22 cellular contexts compared by ENCODE assay signal in the genomic region with DNA sequence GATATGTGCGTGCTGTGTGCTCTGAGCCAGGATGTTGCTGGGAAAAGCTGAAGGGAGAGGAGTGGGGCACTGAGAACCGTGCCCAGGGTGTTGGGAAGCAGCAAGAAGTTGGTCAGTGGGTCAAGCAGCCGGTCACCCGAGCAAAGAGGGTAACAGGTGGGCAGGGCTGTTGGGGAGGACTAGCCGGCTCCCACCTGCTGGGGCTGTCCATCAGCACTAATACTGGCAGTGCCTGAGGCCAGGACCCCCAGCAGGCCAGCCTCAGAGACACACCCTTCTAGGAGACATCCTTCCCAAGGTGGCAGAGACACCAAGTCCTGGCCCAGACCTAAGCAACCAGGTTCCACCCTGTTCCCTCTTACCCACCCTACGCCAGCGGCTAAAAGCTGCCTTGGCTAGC. TPM values are rescaled to one million over a fixed set of nuclear protein-coding genes. Genes with fewer than 3 reads are reported as not detected.
DNase-seq lines count a peak whose midpoint lies in the region; ATAC-seq, FAIRE-seq and TF ChIP-seq lines count a peak whose summit lies in the region.
"Had no signal": no experiment of that assay in that cellular context is flagged by ENCODE, and none has a peak within 500 bp of the region (broad histone marks: within the 10 kb centered on the region; RNA-seq: fewer than 3 reads in every experiment).

No MANE protein-coding gene starts in this region.

- H3K4me3 ChIP-seq in SJCRH30 (peak overlapping the region; percentile 56), WERI-Rb-1 (ENCODE audit: low read depth, low read length) (no peak overlapping the region), pancreas (no peak overlapping the region), upper lobe of right lung (no peak overlapping the region)
- H3K4me3 ChIP-seq: HAP-1 had no signal

- FAIRE-seq in urothelium cell line (lab: Jason Lieb, UNC) (peak; percentile 37), pancreas (lab: Jason Lieb, UNC) (no peak)
- FAIRE-seq: A204.1, H1 had no signal

- no peaks in the 10 kb centered on the region for H3K36me3 Mint-ChIP-seq in nephron (ENCODE audit: low read depth)
- H3K36me3 Mint-ChIP-seq: CD4-positive, CD25-positive, alpha-beta regulatory T cell; CD8-positive, alpha-beta memory T cell had no signal

- H3K4me1 ChIP-seq in SJCRH30 (peaks cover 73% of the 10 kb centered on the region), pancreas (no peaks in the 10 kb centered on the region), upper lobe of right lung (no peaks in the 10 kb centered on the region)
- H3K4me1 ChIP-seq: BE2C, Caco-2, HAP-1 had no signal

- intact Hi-C loops in sciatic nerve (cut with DNase I) = no loop called here
- intact Hi-C loops in pancreas (cut with DNase I) = no loop called here
- intact Hi-C loops in upper lobe of right lung (cut with DNase I) = no loop called here

- no peak for TF ChIP-seq CTCF in nephron (IDR thresholded peaks at IDR 0.05; ENCODE audit: unreplicated experiment in 3 of 3)
- no peak for TF ChIP-seq CTCF in WERI-Rb-1 (IDR thresholded peaks at IDR 0.05; ENCODE audit: low read depth, low read length)
- no peak for TF ChIP-seq CTCF in pancreas (IDR thresholded peaks at IDR 0.05)
- TF ChIP-seq CTCF in upper lobe of right lung (IDR thresholded peaks at IDR 0.05) = no peak

- WGBS in pancreas, 2 donors = 70 to 81% methylated on average over 7 of the region's 7 CpGs

- peak overlapping the region in 2 of 3 experiments; percentile 57 to 72 for H3K4me3 Mint-ChIP-seq in nephron
- H3K4me3 Mint-ChIP-seq: CD8-positive, alpha-beta memory T cell had no signal

- peak overlapping the region; percentile 93 for H3K27ac ChIP-seq in SJCRH30
- no peak overlapping the region for H3K27ac ChIP-seq in WERI-Rb-1
- H3K27ac ChIP-seq in pancreas = no peak overlapping the region
- H3K27ac ChIP-seq in upper lobe of right lung = no peak overlapping the region

- ATAC-seq in sciatic nerve = peak; percentile 14
- ATAC-seq in pancreas = no peak
- no peak for ATAC-seq in upper lobe of right lung

- H3K27ac Mint-ChIP-seq in nephron = no peak overlapping the region
- H3K27ac Mint-ChIP-seq: CD4-positive, CD25-positive, alpha-beta regulatory T cell; CD8-positive, alpha-beta memory T cell had no signal

- H3K36me3 ChIP-seq in SJCRH30 (peaks cover 19% of the 10 kb centered on the region), WERI-Rb-1 (no peaks in the 10 kb centered on the region), pancreas (no peaks in the 10 kb centered on the region), upper lobe of right lung (no peaks in the 10 kb centered on the region)
- H3K36me3 ChIP-seq: BE2C, HAP-1 had no signal

- peaks cover 73% of the 10 kb centered on the region for H3K27me3 Mint-ChIP-seq in nephron (ENCODE audit: low read depth)

- no peaks in the 10 kb centered on the region for H3K9me3 Mint-ChIP-seq in nephron
- H3K9me3 Mint-ChIP-seq: CD8-positive, alpha-beta memory T cell had no signal

- H3K27me3 ChIP-seq in SJCRH30 (no peaks in the 10 kb centered on the region), WERI-Rb-1 (ENCODE audit: insufficient read depth, low read depth, severe bottlenecking) (no peaks in the 10 kb centered on the region), pancreas (peaks cover 0 to 8% (median 0%) of the 10 kb centered on the region in 4 donors), upper lobe of right lung (peaks cover 51% of the 10 kb centered on the region)

- H3K9me3 ChIP-seq in SJCRH30 (replicated peaks) (no peaks in the 10 kb centered on the region), WERI-Rb-1 (ENCODE audit: severe bottlenecking) (peaks cover 18% of the 10 kb centered on the region), pancreas (no peaks in the 10 kb centered on the region), upper lobe of right lung (no peaks in the 10 kb centered on the region)
- H3K9me3 ChIP-seq: BE2C, Caco-2, HAP-1 had no signal

- peaks cover 64% of the 10 kb centered on the region for H3K4me1 Mint-ChIP-seq in nephron

- DNase-seq in SJCRH30 (peak; percentile 94), sciatic nerve (ENCODE audit: low spot score) (no peak), urothelium cell line (ENCODE audit: low spot score) (no peak), WERI-Rb-1 (no peak), NCI-H524 treated with DMSO at 0.1 percent for 48 hours (lab: John Stamatoyannopoulos, UW) (no peak), pancreas (no peak), upper lobe of right lung (no peak)
- DNase-seq: ACHN; BE2C; C1 segment of cervical spinal cord; Caco-2; CD4-positive, CD25-positive, alpha-beta regulatory T cell; CD8-positive, alpha-beta memory T cell; DMS153; DMS79; GF-D8 had no signal

RNA-seq across cellular contexts. Expression of gene MYOD1, which starts 24.7 kb away (rescaled TPM):
- 675 and 679 TPM in 2 replicates for total RNA-seq in SJCRH30 (2014; rRNA removed; shearing (Covaris generic))
- total RNA-seq in sciatic nerve (not detected), pancreas (not detected), upper lobe of right lung (not detected)
- not detected for polyA plus RNA-seq in pancreas
- total RNA-seq: Caco-2; CD4-positive, CD25-positive, alpha-beta regulatory T cell; CD8-positive, alpha-beta memory T cell; Daoy; H1; HT-29 had no signal
- polyA plus RNA-seq: CD4-positive, CD25-positive, alpha-beta regulatory T cell; CD8-positive, alpha-beta memory T cell; H1 had no signal

RNA-seq across cellular contexts. Expression of gene KCNC1, which starts 39.9 kb away (rescaled TPM):
- 5.2 and 6.7 TPM in 2 replicates for total RNA-seq in SJCRH30 (2014; rRNA removed; shearing (Covaris generic))
- total RNA-seq in sciatic nerve = not detected
- total RNA-seq in pancreas = under 1 TPM; 0.05 to 0.61 (median 0.18) TPM
- under 1 TPM; 0.49 to 0.82 TPM for polyA plus RNA-seq in pancreas
- not detected for total RNA-seq in upper lobe of right lung
- total RNA-seq: CD4-positive, CD25-positive, alpha-beta regulatory T cell; CD8-positive, alpha-beta memory T cell; HT-29 had no signal
- polyA plus RNA-seq: CD8-positive, alpha-beta memory T cell had no signal

Comparison
In these comparisons a context has a peak if more than half of its experiments do, and no peak if none do; other contexts are left out.
1. DNase-seq: peak in SJCRH30 (2 of 2); none in sciatic nerve (single experiment), urothelium cell line (single experiment), WERI-Rb-1 (single experiment), NCI-H524 treated with DMSO at 0.1 percent for 48 hours (single experiment), pancreas (0 of 6) and upper lobe of right lung (single experiment).
2. RNA of gene MYOD1, which starts 24.7 kb away (total RNA-seq): 675 to 679 TPM in SJCRH30; not detected in sciatic nerve (single experiment), not detected in pancreas and not detected in upper lobe of right lung (single experiment); every median in the first group is over 100 times any median in the second.